ENCODE assay signal across 8 cellular contexts in genomic region chr1:149844096-149844495, GRCh38. TPM values are rescaled to one million over a fixed set of nuclear protein-coding genes. Genes with fewer than 3 reads are reported as not detected.
DNase-seq lines count a peak whose midpoint lies in the region; ATAC-seq and TF ChIP-seq lines count a peak whose summit lies in the region.

No MANE protein-coding gene starts in this region.

- H3K27me3 ChIP-seq in iPS DF 6.9 (ENCODE audit: control insufficient read depth, insufficient read depth, low read length) (no peaks in the 10 kb centered on the region), stomach smooth muscle (ENCODE audit: control insufficient read depth in 1 of 2, insufficient read depth in 2 of 2, low read length in 2 of 2) (no peaks in the 10 kb centered on the region)

- H3K4me3 Mint-ChIP-seq in activated T-helper 17 cell treated with anti-CD3 and anti-CD28 coated beads, Interleukin-2, amount 50 U/mL, for 72 hours = peak overlapping the region; percentile 88

- DNase-seq in A172 (ENCODE audit: low spot score) (peak; percentile 78), iPS DF 6.9 (ENCODE audit: low read depth, low spot score) (no peak), left lobe of liver (ENCODE audit: low spot score) (no peak), cerebellum (ENCODE audit: low spot score) (no peak)

- POLR2A ChIA-PET in HEK293 (lab: Yijun Ruan, JAX) = interaction anchor here (1.5 kb wide), 1 partner anchor 43 kb away, joined by 18 read pairs; a partner anchor contains a TSS

- H3K27ac ChIP-seq in HEK293 (ENCODE audit: extremely low read depth, low read depth, low read length) (no peak overlapping the region), iPS DF 6.9 (ENCODE audit: low read length) (no peak overlapping the region), stomach smooth muscle (ENCODE audit: low read length) (no peak overlapping the region)

- H3K4me1 ChIP-seq in HEK293 (ENCODE audit: control insufficient read depth, insufficient read depth, low read length) (0 out of 2 replicates have a peak, but pooled peaks cover 8% of the 10 kb centered on the region), iPS DF 6.9 (ENCODE audit: control insufficient read depth, insufficient read depth, low read length) (peaks cover 5% of the 10 kb centered on the region), stomach smooth muscle (ENCODE audit: control insufficient read depth, insufficient read depth, low read length) (peaks cover 6% of the 10 kb centered on the region)

- H3K36me3 ChIP-seq in HEK293 (ENCODE audit: control insufficient read depth in 2 of 2, insufficient read depth in 1 of 2, low read length in 2 of 2) (peaks cover 0 to 7% of the 10 kb centered on the region in 2 experiments; a peak in 1 of 3 replicates), iPS DF 6.9 (ENCODE audit: control insufficient read depth, insufficient read depth, low read length) (no peaks in the 10 kb centered on the region), stomach smooth muscle (ENCODE audit: control insufficient read depth in 2 of 2, insufficient read depth in 2 of 2, low read length in 2 of 2) (no peaks in the 10 kb centered on the region)

- H3K27me3 Mint-ChIP-seq in activated T-helper 17 cell treated with anti-CD3 and anti-CD28 coated beads, Interleukin-2, amount 50 U/mL, for 72 hours = no peaks in the 10 kb centered on the region

- H3K9me3 Mint-ChIP-seq in activated T-helper 17 cell treated with anti-CD3 and anti-CD28 coated beads, Interleukin-2, amount 50 U/mL, for 72 hours = no peaks in the 10 kb centered on the region

- ATAC-seq in activated T-helper 17 cell treated with anti-CD3 and anti-CD28 coated beads, Interleukin-2, amount 50 U/mL, for 72 hours (replicated peaks) = peak; percentile 15
- ATAC-seq in GM19324 (IDR thresholded peaks at IDR 0.05; ENCODE audit: low FRiP score, unreplicated experiment) = no peak
- ATAC-seq in left lobe of liver = no peak

- H3K4me3 ChIP-seq in HEK293 (ENCODE audit: low read depth, low read length) (peak overlapping the region; percentile 54), iPS DF 6.9 (ENCODE audit: low read length) (peak overlapping the region; percentile 76; the same call in 1 of the 2 replicates), stomach smooth muscle (ENCODE audit: low read length in 2 of 2) (peak overlapping the region; percentile 78 to 97)

- peaks cover 34% of the 10 kb centered on the region for H3K36me3 Mint-ChIP-seq in activated T-helper 17 cell treated with anti-CD3 and anti-CD28 coated beads, Interleukin-2, amount 50 U/mL, for 72 hours (ENCODE audit: low read depth)

- no CpG with 5 or more reads among the region's 3 CpGs for WGBS in iPS DF 6.9 (ENCODE audit: insufficient coverage, insufficient read length)

- peak overlapping the region; percentile 66 for H3K27ac Mint-ChIP-seq in activated T-helper 17 cell treated with anti-CD3 and anti-CD28 coated beads, Interleukin-2, amount 50 U/mL, for 72 hours

- peak overlapping the region in 1 of 2 donors; percentile 76 for H3K9ac ChIP-seq in stomach smooth muscle (ENCODE audit: low read length in 2 of 2)

- H3K4me1 Mint-ChIP-seq in activated T-helper 17 cell treated with anti-CD3 and anti-CD28 coated beads, Interleukin-2, amount 50 U/mL, for 72 hours = peaks cover 37% of the 10 kb centered on the region

- H3K9me3 ChIP-seq in HEK293 (ENCODE audit: control insufficient read depth, insufficient read depth, low read depth, low read length) (no peaks in the 10 kb centered on the region), iPS DF 6.9 (ENCODE audit: control insufficient read depth, insufficient read depth, low read length) (no peaks in the 10 kb centered on the region), stomach smooth muscle (ENCODE audit: control insufficient read depth in 2 of 2, low read length in 2 of 2) (no peaks in the 10 kb centered on the region)

- no peak for TF ChIP-seq CTCF in HEK293 (tag by site-specific recombination; IDR thresholded peaks at IDR 0.05)

- CTCF ChIA-PET in HEK293 (lab: Yijun Ruan, JAX) = no interaction called here

TF ChIP-seq in HEK293, 187 proteins besides CTCF, POLR2A, EP300 and RAD21:
- TF ChIP-seq ZNF660 (tag by site-specific recombination; IDR thresholded peaks at IDR 0.05) = no peak
- TF ChIP-seq ZNF157 (tag by site-specific recombination; IDR thresholded peaks at IDR 0.05) = no peak
- TF ChIP-seq, protein P1, sequence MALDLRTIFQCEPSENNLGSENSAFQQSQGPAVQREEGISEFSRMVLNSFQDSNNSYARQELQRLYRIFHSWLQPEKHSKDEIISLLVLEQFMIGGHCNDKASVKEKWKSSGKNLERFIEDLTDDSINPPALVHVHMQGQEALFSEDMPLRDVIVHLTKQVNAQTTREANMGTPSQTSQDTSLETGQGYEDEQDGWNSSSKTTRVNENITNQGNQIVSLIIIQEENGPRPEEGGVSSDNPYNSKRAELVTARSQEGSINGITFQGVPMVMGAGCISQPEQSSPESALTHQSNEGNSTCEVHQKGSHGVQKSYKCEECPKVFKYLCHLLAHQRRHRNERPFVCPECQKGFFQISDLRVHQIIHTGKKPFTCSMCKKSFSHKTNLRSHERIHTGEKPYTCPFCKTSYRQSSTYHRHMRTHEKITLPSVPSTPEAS (tag by site-specific recombination; IDR thresholded peaks at IDR 0.05) = no peak
- no peak for TF ChIP-seq BCL11B (tag by site-specific recombination; IDR thresholded peaks at IDR 0.05; ENCODE audit: low read depth)
- no peak for TF ChIP-seq ZNF558 (tag by site-specific recombination; IDR thresholded peaks at IDR 0.05)
- TF ChIP-seq SP3 (tag by site-specific recombination; IDR thresholded peaks at IDR 0.05) = no peak
- no peak for TF ChIP-seq EGR2 (tag by site-specific recombination; IDR thresholded peaks at IDR 0.05; ENCODE audit: low read depth)
- TF ChIP-seq ZNF121 (tag by site-specific recombination; IDR thresholded peaks at IDR 0.05) = no peak
- no peak for TF ChIP-seq ZFP69B (tag by site-specific recombination; IDR thresholded peaks at IDR 0.05)
- TF ChIP-seq ZNF19 (tag by site-specific recombination; IDR thresholded peaks at IDR 0.05; ENCODE audit: low read depth) = no peak
- TF ChIP-seq ZNF211 (tag by site-specific recombination; IDR thresholded peaks at IDR 0.05; ENCODE audit: low read depth) = no peak
- no peak for TF ChIP-seq ZBTB6 (tag by site-specific recombination; IDR thresholded peaks at IDR 0.05)
- no peak for TF ChIP-seq ZIC2 (tag by site-specific recombination; IDR thresholded peaks at IDR 0.05)
- TF ChIP-seq, protein P2, sequence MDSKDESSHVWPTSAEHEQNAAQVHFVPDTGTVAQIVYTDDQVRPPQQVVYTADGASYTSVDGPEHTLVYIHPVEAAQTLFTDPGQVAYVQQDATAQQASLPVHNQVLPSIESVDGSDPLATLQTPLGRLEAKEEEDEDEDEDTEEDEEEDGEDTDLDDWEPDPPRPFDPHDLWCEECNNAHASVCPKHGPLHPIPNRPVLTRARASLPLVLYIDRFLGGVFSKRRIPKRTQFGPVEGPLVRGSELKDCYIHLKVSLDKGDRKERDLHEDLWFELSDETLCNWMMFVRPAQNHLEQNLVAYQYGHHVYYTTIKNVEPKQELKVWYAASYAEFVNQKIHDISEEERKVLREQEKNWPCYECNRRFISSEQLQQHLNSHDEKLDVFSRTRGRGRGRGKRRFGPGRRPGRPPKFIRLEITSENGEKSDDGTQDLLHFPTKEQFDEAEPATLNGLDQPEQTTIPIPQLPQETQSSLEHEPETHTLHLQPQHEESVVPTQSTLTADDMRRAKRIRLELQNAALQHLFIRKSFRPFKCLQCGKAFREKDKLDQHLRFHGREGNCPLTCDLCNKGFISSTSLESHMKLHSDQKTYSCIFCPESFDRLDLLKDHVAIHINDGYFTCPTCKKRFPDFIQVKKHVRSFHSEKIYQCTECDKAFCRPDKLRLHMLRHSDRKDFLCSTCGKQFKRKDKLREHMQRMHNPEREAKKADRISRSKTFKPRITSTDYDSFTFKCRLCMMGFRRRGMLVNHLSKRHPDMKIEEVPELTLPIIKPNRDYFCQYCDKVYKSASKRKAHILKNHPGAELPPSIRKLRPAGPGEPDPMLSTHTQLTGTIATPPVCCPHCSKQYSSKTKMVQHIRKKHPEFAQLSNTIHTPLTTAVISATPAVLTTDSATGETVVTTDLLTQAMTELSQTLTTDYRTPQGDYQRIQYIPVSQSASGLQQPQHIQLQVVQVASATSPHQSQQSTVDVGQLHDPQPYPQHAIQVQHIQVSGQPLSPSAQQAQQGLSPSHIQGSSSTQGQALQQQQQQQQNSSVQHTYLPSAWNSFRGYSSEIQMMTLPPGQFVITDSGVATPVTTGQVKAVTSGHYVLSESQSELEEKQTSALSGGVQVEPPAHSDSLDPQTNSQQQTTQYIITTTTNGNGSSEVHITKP (tag by site-specific recombination; IDR thresholded peaks at IDR 0.05) = no peak
- TF ChIP-seq ZNF610 (tag by site-specific recombination; IDR thresholded peaks at IDR 0.05; ENCODE audit: borderline replicate concordance) = no peak
- TF ChIP-seq ZSCAN16 (tag by site-specific recombination; IDR thresholded peaks at IDR 0.05) = no peak
- no peak for TF ChIP-seq ZNF626 (tag by site-specific recombination; IDR thresholded peaks at IDR 0.05)

RNA-seq across cellular contexts. Expression of gene BOLA1, which starts 55.3 kb away (rescaled TPM):
- total RNA-seq in A172 (2014; rRNA removed; shearing (Covaris generic)) = 23.5 and 27.8 TPM in 2 replicates
- 10 to 100 TPM; 23.1 to 26.7 TPM for total RNA-seq in activated T-helper 17 cell treated with anti-CD3 and anti-CD28 coated beads, Interleukin-2, amount 50 U/mL, for 72 hours
- 13.8 TPM for total RNA-seq in left lobe of liver
- total RNA-seq in cerebellum = 6.5 TPM
